Comparison of ENCODE assay signal across 9 cellular contexts in the genomic region with DNA sequence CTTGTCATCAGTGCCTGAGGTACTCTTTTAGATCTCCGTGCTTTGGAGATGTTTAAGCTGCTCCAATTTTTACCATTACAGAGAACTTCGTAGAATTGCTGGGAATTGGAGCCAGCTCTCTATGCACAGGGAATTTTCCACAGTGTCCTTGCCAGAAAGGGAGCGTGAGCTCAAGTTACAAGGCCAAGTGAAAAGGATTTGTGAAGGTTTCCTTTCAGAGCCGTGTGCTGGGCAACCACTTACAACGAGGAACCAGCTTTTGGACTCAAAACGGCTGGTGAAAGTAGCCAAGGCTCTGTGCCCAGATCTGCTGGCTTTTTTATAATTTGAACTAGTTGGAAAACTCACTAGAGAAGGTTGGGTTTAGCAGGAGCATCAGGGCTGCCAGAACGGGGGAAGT.
A peak's percentile ranks its signal among the peaks of the same experiment; 100 is the strongest.
DNase-seq lines count a peak whose midpoint lies in the region; ATAC-seq lines count a peak whose summit lies in the region.
"Had no signal": no experiment of that assay in that cellular context is flagged by ENCODE, and none has a peak within 500 bp of the region (broad histone marks: within the 10 kb centered on the region; RNA-seq: fewer than 3 reads in every experiment).

No MANE protein-coding gene starts in this region.

- peaks cover 19% of the 10 kb centered on the region for H3K4me1 ChIP-seq in right cardiac atrium (ENCODE audit: control insufficient read depth, insufficient read depth, low read length)
- peaks cover 48% of the 10 kb centered on the region for H3K4me1 ChIP-seq in rectal smooth muscle tissue (ENCODE audit: control insufficient read depth, insufficient read depth, low read length)

- DNase-seq in G401 (ENCODE audit: low spot score) (peak; percentile 38), anterior cingulate cortex (lab: John Stamatoyannopoulos, UW) (peak in 52 of 58 donors; percentile 2 to 88 (median 48)), right cardiac atrium (peak in 1 of 3 donors; percentile 57), hepatic stellate cell (ENCODE audit: low spot score) (no peak), NCI-H510A treated with DMSO at 0.1 percent for 48 hours (lab: John Stamatoyannopoulos, UW) (no peak)
- DNase-seq: naive B cell had no signal

- H3K36me3 ChIP-seq in rectal smooth muscle tissue (ENCODE audit: control insufficient read depth, insufficient read depth, low read length) = no peaks in the 10 kb centered on the region

- 26% methylated on average over 7 of the region's 7 CpGs for WGBS in right cardiac atrium

- in situ Hi-C loops in G401 (cut with HindIII; ENCODE audit: low sequenced_read_pairs) = no loop called here

- no peak overlapping the region for H3K9ac ChIP-seq in rectal smooth muscle tissue (ENCODE audit: low read length)

- H3K9me3 ChIP-seq in right cardiac atrium (ENCODE audit: control insufficient read depth, low read length) = no peaks in the 10 kb centered on the region

- intact Hi-C loops in right cardiac atrium (cut with DNase I) = no loop called here

- H3K27me3 ChIP-seq in right cardiac atrium (ENCODE audit: control insufficient read depth, insufficient read depth) (no peaks in the 10 kb centered on the region), rectal smooth muscle tissue (ENCODE audit: control insufficient read depth, insufficient read depth, low read length) (peaks cover 2% of the 10 kb centered on the region)

- H3K4me3 ChIP-seq in right cardiac atrium (ENCODE audit: low read length) (no peak overlapping the region), rectal smooth muscle tissue (ENCODE audit: low read length) (no peak overlapping the region)

- ATAC-seq in right cardiac atrium = peak; percentile 22 to 34
- ATAC-seq in HG02981 (IDR thresholded peaks at IDR 0.05; ENCODE audit: unreplicated experiment) = no peak
- no peak for ATAC-seq in HG02885 (IDR thresholded peaks at IDR 0.05; ENCODE audit: poor library complexity, unreplicated experiment)

- peak overlapping the region; percentile 42 for H3K27ac ChIP-seq in right cardiac atrium (ENCODE audit: low read length)
- peak overlapping the region; percentile 79 for H3K27ac ChIP-seq in rectal smooth muscle tissue (ENCODE audit: low read depth, low read length)

Comparison
In these comparisons a context has a peak if more than half of its experiments do, and no peak if none do; other contexts are left out.
1. DNase-seq: peak in G401 (single experiment) and anterior cingulate cortex (52 of 58); none in hepatic stellate cell (single experiment) and NCI-H510A treated with DMSO at 0.1 percent for 48 hours (single experiment).
2. ATAC-seq: peak in right cardiac atrium (2 of 2); none in HG02981 (single experiment) and HG02885 (single experiment).